9 cellular contexts compared by ENCODE assay signal in genomic region chr18:14086459-14087231, GRCh38. TPM values are rescaled to one million over a fixed set of nuclear protein-coding genes. Genes with fewer than 3 reads are reported as not detected.
DNase-seq lines count a peak whose midpoint lies in the region; ATAC-seq, FAIRE-seq and TF ChIP-seq lines count a peak whose summit lies in the region.
"Had no signal": no experiment of that assay in that cellular context is flagged by ENCODE, and none has a peak within 500 bp of the region (broad histone marks: within the 10 kb centered on the region; RNA-seq: fewer than 3 reads in every experiment).

No MANE protein-coding gene starts in this region.

- H3K36me3 ChIP-seq in astrocyte (ENCODE audit: insufficient read depth, low read length) (no peaks in the 10 kb centered on the region), transverse colon (no peaks in the 10 kb centered on the region)

- H3K9me3 ChIP-seq in astrocyte (ENCODE audit: insufficient read depth, low read depth, low read length) (no peaks in the 10 kb centered on the region), transverse colon (no peaks in the 10 kb centered on the region)

- H3K27me3 ChIP-seq in astrocyte (ENCODE audit: insufficient read depth, low read length), result no peaks in the 10 kb centered on the region
- no peaks in the 10 kb centered on the region for H3K27me3 ChIP-seq in transverse colon

- peak overlapping the region; percentile 78 for H2AFZ ChIP-seq in astrocyte (ENCODE audit: low read depth, low read length)

- H3K4me2 ChIP-seq in astrocyte (ENCODE audit: low read length), result peak overlapping the region; percentile 53

- H3K27ac Mint-ChIP-seq in astrocyte (ENCODE audit: unreplicated experiment), result no peak overlapping the region
- H3K27ac Mint-ChIP-seq: memory B cell had no signal

- in situ Hi-C loops in transverse colon (cut with MboI; ENCODE audit: low pct_ligation_motif_present in 1 of 4, low pct_unique_long_range_greater_than_20kb in 1 of 4, low sequenced_read_pairs in 3 of 4), result loop anchor here in 3 of 4 donors (10.0 to 25.0 kb wide), 3 partner anchors 249 to 262 kb away; partner anchors contain the start of gene MC5R (in 1 of the 3)

- no peaks in the 10 kb centered on the region for H3K4me1 Mint-ChIP-seq in astrocyte (ENCODE audit: low read depth, unreplicated experiment)
- H3K4me1 Mint-ChIP-seq: memory B cell had no signal

- peak; percentile 74 for TF ChIP-seq CTCF in astrocyte (IDR thresholded peaks at IDR 0.05; ENCODE audit: insufficient read depth, low read depth, low read length)
- peak; percentile 51 to 78 (median 70) for TF ChIP-seq CTCF in transverse colon (IDR thresholded peaks at IDR 0.05)

- H3K27me3 Mint-ChIP-seq in astrocyte (ENCODE audit: low read depth, unreplicated experiment), result peaks cover 8% of the 10 kb centered on the region
- H3K27me3 Mint-ChIP-seq: memory B cell had no signal

- TF ChIP-seq EP300 in transverse colon (IDR thresholded peaks at IDR 0.05; ENCODE audit: low read depth), result no peak

- H3K4me1 ChIP-seq in astrocyte (ENCODE audit: insufficient read depth, low read length), result no peaks in the 10 kb centered on the region
- no peaks in the 10 kb centered on the region for H3K4me1 ChIP-seq in transverse colon

- no peaks in the 10 kb centered on the region for H4K20me1 ChIP-seq in astrocyte (ENCODE audit: insufficient read depth, low read length)

- intact Hi-C loops in transverse colon (cut with DNase I; ENCODE audit: low total_unique reads), result loop anchor here (5.0 kb wide), 1 partner anchor 264 kb away; the partner anchor contains the start of gene MC5R

- no peak overlapping the region for H3K4me3 Mint-ChIP-seq in astrocyte (ENCODE audit: unreplicated experiment)
- H3K4me3 Mint-ChIP-seq: memory B cell had no signal

- H3K4me3 ChIP-seq in astrocyte (ENCODE audit: insufficient read depth, low read depth, low read length) (no peak overlapping the region), transverse colon (no peak overlapping the region)

- 35 to 47% methylated on average over 5 to 9 of the region's 9 CpGs for WGBS in transverse colon (ENCODE audit: low coverage in 1 of 2), 2 donors

- no peaks in the 10 kb centered on the region for H3K36me3 Mint-ChIP-seq in astrocyte (ENCODE audit: low read depth, unreplicated experiment)
- H3K36me3 Mint-ChIP-seq: memory B cell had no signal

- no peaks in the 10 kb centered on the region for H3K9me3 Mint-ChIP-seq in astrocyte (ENCODE audit: unreplicated experiment)
- H3K9me3 Mint-ChIP-seq: memory B cell had no signal

- peak; percentile 69 for ATAC-seq in GM19023 (IDR thresholded peaks at IDR 0.05; ENCODE audit: unreplicated experiment)
- no peak for ATAC-seq in GM18858 (IDR thresholded peaks at IDR 0.05; ENCODE audit: unreplicated experiment)
- no peak for ATAC-seq in HG02571 (IDR thresholded peaks at IDR 0.05; ENCODE audit: unreplicated experiment)

- H3K9ac ChIP-seq in astrocyte (ENCODE audit: low read length), result no peak overlapping the region

- FAIRE-seq in astrocyte (lab: Jason Lieb, UNC), result no peak

- peak; percentile 52 for DNase-seq in CD1c-positive myeloid dendritic cell (ENCODE audit: extremely low spot score)
- peak; percentile 8 for DNase-seq in NCI-H1694 treated with DMSO at 0.1 percent for 48 hours (lab: John Stamatoyannopoulos, UW)
- peak; percentile 12 for DNase-seq in astrocyte (ENCODE audit: low read depth)
- DNase-seq in iPS-NIHi7 (ENCODE audit: extremely low spot score), result peak; percentile 68
- no peak for DNase-seq in transverse colon

- no peaks in the 10 kb centered on the region for H3K79me2 ChIP-seq in astrocyte (ENCODE audit: insufficient read depth, low read length)

- no peak for TF ChIP-seq POLR2A in transverse colon (IDR thresholded peaks at IDR 0.05)

- H3K27ac ChIP-seq in astrocyte (ENCODE audit: low read depth, low read length) (no peak overlapping the region), transverse colon (no peak overlapping the region)

RNA-seq across cellular contexts. Expression of gene ZNF519, which starts 45.6 kb away (rescaled TPM):
- total RNA-seq in astrocyte (5.0 and 7.7 TPM in 2 replicates), transverse colon (10 to 100 TPM in 1 of 4 donors, 1 to 10 TPM in 3; 1.2 to 15.3 (median 4.5) TPM)
